3 cellular contexts compared by ENCODE assay signal in genomic region chrX:64698317-64698716, GRCh38.
"Had no signal": no experiment of that assay in that cellular context is flagged by ENCODE, and none has a peak within 500 bp of the region (broad histone marks: within the 10 kb centered on the region; RNA-seq: fewer than 3 reads in every experiment).

No MANE protein-coding gene starts in this region.

- DNase-seq: GDM1, GF-D8 had no signal

- H3K4me3 ChIP-seq: GM12878 had no signal
